11 cellular contexts compared by ENCODE assay signal in the genomic region with DNA sequence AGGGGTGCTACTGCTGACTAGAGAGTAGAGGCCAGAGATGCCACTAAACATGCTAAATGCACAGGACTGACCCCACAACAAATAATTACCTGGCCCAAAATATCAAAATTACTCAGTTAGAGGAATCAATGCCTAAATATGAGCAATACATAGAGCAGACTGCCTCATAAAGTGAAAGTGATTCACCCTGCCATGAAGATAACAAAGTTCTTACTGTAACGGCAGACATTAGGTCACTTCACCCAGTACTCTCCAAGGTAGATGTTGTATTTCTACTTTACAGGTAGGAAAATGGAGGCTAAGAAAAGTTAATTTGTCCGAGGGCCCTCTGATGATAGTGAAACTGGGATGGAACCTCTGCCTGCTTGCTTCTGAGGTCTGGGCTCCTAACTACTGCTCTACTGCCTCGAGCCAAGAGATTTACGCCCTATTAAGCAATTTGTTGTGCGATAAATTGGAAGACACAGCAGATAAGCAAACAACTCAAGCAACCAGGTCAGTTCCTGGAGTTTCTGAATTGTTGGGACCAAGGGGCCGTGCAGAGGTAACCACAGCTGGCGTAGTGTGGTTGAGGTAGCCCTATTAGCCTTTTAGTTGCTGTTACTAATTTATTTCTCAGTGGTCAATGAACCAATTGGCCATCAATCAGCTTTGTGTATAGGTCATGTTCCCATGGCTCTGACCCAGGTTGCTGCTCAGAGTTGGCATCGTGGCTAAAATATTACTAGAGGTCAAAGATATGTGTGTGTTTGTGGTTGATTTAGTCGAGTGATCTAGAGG. TPM values are rescaled to one million over a fixed set of nuclear protein-coding genes. Genes with fewer than 3 reads are reported as not detected.
DNase-seq lines count a peak whose midpoint lies in the region; ATAC-seq and TF ChIP-seq lines count a peak whose summit lies in the region.
"Had no signal": no experiment of that assay in that cellular context is flagged by ENCODE, and none has a peak within 500 bp of the region (broad histone marks: within the 10 kb centered on the region; RNA-seq: fewer than 3 reads in every experiment).

No MANE protein-coding gene starts in this region.

- H3K36me3 Mint-ChIP-seq in WTC11 = no peaks in the 10 kb centered on the region

- POLR2A ChIA-PET in WTC11 (lab: Charles Lee) = no interaction called here

- DNase-seq in SK-N-DZ (ENCODE audit: low spot score) (peak; percentile 8), left lobe of liver (ENCODE audit: low spot score) (peak; percentile 81), mucosa of gallbladder (ENCODE audit: low spot score) (no peak), WTC11 (ENCODE audit: low spot score) (no peak), nucleus accumbens (lab: John Stamatoyannopoulos, UW) (no peak), KBM-7 (no peak)
- DNase-seq: stimulated activated CD4-positive, alpha-beta T cell treated with anti-CD3 and anti-CD28 coated beads, Interleukin-15, amount 100 ng/mL, for 24 hours; tibial artery; WERI-Rb-1 had no signal

- in situ Hi-C loops in KBM-7 (cut with MboI; ENCODE audit: low pct_unique_long_range_greater_than_20kb, low sequenced_read_pairs) = no loop called here

- no peak for TF ChIP-seq CTCF in WTC11 (IDR thresholded peaks at IDR 0.05)

- ATAC-seq in GM18511 (IDR thresholded peaks at IDR 0.05; ENCODE audit: unreplicated experiment) = peak; percentile 68
- peak; percentile 52 for ATAC-seq in HG02588 (IDR thresholded peaks at IDR 0.05; ENCODE audit: unreplicated experiment)
- ATAC-seq in left lobe of liver = peak; percentile 78
- no peak for ATAC-seq in WTC11

- H3K27me3 Mint-ChIP-seq in WTC11 (ENCODE audit: low read depth) = no peaks in the 10 kb centered on the region; the same call in 1 of the 2 replicates

- H3K4me1 Mint-ChIP-seq in WTC11 = no peaks in the 10 kb centered on the region

- CTCF ChIA-PET in WTC11 (lab: Charles Lee) = interaction anchor here (1.4 kb wide), 1 partner anchor 148 kb away, joined by 3 read pairs; no protein-coding TSS in a partner anchor

- no peak overlapping the region for H3K27ac Mint-ChIP-seq in WTC11

- no peak overlapping the region for H3K4me3 Mint-ChIP-seq in WTC11

- H3K9me3 Mint-ChIP-seq in WTC11 = no peaks in the 10 kb centered on the region

TF ChIP-seq in WTC11, 78 proteins besides CTCF, POLR2A, EP300 and RAD21 (continues in another document):
- TF ChIP-seq, protein P1, sequence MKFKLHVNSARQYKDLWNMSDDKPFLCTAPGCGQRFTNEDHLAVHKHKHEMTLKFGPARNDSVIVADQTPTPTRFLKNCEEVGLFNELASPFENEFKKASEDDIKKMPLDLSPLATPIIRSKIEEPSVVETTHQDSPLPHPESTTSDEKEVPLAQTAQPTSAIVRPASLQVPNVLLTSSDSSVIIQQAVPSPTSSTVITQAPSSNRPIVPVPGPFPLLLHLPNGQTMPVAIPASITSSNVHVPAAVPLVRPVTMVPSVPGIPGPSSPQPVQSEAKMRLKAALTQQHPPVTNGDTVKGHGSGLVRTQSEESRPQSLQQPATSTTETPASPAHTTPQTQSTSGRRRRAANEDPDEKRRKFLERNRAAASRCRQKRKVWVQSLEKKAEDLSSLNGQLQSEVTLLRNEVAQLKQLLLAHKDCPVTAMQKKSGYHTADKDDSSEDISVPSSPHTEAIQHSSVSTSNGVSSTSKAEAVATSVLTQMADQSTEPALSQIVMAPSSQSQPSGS (CRISPR knock-in tag; IDR thresholded peaks at IDR 0.05; ENCODE audit: borderline replicate concordance, low read depth) = no peak
- TF ChIP-seq PRRX2 (CRISPR knock-in tag; IDR thresholded peaks at IDR 0.05) (no peak), TCF7 (CRISPR knock-in tag; IDR thresholded peaks at IDR 0.05; ENCODE audit: low read depth) (no peak), NFATC4 (CRISPR knock-in tag; IDR thresholded peaks at IDR 0.05) (no peak), SOX15 (CRISPR knock-in tag; IDR thresholded peaks at IDR 0.05) (no peak), MYBL2 (CRISPR knock-in tag; IDR thresholded peaks at IDR 0.05) (no peak), ZNF423 (CRISPR knock-in tag; IDR thresholded peaks at IDR 0.05) (no peak), IRF2 (CRISPR knock-in tag; IDR thresholded peaks at IDR 0.05; ENCODE audit: borderline replicate concordance, low read depth) (no peak)
- TF ChIP-seq, protein P2, sequence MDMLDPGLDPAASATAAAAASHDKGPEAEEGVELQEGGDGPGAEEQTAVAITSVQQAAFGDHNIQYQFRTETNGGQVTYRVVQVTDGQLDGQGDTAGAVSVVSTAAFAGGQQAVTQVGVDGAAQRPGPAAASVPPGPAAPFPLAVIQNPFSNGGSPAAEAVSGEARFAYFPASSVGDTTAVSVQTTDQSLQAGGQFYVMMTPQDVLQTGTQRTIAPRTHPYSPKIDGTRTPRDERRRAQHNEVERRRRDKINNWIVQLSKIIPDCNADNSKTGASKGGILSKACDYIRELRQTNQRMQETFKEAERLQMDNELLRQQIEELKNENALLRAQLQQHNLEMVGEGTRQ (CRISPR knock-in tag; IDR thresholded peaks at IDR 0.05) = no peak
- TF ChIP-seq, protein P3, sequence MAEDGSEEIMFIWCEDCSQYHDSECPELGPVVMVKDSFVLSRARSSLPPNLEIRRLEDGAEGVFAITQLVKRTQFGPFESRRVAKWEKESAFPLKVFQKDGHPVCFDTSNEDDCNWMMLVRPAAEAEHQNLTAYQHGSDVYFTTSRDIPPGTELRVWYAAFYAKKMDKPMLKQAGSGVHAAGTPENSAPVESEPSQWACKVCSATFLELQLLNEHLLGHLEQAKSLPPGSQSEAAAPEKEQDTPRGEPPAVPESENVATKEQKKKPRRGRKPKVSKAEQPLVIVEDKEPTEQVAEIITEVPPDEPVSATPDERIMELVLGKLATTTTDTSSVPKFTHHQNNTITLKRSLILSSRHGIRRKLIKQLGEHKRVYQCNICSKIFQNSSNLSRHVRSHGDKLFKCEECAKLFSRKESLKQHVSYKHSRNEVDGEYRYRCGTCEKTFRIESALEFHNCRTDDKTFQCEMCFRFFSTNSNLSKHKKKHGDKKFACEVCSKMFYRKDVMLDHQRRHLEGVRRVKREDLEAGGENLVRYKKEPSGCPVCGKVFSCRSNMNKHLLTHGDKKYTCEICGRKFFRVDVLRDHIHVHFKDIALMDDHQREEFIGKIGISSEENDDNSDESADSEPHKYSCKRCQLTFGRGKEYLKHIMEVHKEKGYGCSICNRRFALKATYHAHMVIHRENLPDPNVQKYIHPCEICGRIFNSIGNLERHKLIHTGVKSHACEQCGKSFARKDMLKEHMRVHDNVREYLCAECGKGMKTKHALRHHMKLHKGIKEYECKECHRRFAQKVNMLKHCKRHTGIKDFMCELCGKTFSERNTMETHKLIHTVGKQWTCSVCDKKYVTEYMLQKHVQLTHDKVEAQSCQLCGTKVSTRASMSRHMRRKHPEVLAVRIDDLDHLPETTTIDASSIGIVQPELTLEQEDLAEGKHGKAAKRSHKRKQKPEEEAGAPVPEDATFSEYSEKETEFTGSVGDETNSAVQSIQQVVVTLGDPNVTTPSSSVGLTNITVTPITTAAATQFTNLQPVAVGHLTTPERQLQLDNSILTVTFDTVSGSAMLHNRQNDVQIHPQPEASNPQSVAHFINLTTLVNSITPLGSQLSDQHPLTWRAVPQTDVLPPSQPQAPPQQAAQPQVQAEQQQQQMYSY (CRISPR knock-in tag; IDR thresholded peaks at IDR 0.05) = no peak
- TF ChIP-seq, protein P4, sequence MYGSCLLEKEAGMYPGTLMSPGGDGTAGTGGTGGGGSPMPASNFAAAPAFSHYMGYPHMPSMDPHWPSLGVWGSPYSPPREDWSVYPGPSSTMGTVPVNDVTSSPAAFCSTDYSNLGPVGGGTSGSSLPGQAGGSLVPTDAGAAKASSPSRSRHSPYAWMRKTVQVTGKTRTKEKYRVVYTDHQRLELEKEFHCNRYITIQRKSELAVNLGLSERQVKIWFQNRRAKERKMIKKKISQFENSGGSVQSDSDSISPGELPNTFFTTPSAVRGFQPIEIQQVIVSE (CRISPR knock-in tag; IDR thresholded peaks at IDR 0.05; ENCODE audit: borderline replicate concordance) = no peak
- TF ChIP-seq, protein P5, sequence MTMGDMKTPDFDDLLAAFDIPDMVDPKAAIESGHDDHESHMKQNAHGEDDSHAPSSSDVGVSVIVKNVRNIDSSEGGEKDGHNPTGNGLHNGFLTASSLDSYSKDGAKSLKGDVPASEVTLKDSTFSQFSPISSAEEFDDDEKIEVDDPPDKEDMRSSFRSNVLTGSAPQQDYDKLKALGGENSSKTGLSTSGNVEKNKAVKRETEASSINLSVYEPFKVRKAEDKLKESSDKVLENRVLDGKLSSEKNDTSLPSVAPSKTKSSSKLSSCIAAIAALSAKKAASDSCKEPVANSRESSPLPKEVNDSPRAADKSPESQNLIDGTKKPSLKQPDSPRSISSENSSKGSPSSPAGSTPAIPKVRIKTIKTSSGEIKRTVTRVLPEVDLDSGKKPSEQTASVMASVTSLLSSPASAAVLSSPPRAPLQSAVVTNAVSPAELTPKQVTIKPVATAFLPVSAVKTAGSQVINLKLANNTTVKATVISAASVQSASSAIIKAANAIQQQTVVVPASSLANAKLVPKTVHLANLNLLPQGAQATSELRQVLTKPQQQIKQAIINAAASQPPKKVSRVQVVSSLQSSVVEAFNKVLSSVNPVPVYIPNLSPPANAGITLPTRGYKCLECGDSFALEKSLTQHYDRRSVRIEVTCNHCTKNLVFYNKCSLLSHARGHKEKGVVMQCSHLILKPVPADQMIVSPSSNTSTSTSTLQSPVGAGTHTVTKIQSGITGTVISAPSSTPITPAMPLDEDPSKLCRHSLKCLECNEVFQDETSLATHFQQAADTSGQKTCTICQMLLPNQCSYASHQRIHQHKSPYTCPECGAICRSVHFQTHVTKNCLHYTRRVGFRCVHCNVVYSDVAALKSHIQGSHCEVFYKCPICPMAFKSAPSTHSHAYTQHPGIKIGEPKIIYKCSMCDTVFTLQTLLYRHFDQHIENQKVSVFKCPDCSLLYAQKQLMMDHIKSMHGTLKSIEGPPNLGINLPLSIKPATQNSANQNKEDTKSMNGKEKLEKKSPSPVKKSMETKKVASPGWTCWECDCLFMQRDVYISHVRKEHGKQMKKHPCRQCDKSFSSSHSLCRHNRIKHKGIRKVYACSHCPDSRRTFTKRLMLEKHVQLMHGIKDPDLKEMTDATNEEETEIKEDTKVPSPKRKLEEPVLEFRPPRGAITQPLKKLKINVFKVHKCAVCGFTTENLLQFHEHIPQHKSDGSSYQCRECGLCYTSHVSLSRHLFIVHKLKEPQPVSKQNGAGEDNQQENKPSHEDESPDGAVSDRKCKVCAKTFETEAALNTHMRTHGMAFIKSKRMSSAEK (CRISPR knock-in tag; IDR thresholded peaks at IDR 0.05; ENCODE audit: borderline replicate concordance) = no peak

RNA-seq across cellular contexts. Expression of a gene that starts 4.8 kb away (rescaled TPM):
- not detected in 2 replicates for polyA plus RNA-seq in SK-N-DZ (2014; cell fraction: cytosol; rRNA removed)
- polyA plus RNA-seq in SK-N-DZ (2014; cell fraction: nucleus; rRNA removed) = not detected in 2 replicates
- total RNA-seq in left lobe of liver = 0.30 TPM
- total RNA-seq in mucosa of gallbladder = 2.0 TPM
- total RNA-seq in WTC11 (2021) = not detected in 3 replicates

RNA-seq across cellular contexts. Expression of a gene that starts 43.0 kb away (rescaled TPM):
- not detected in 2 replicates for polyA plus RNA-seq in SK-N-DZ (2014; cell fraction: cytosol; rRNA removed)
- polyA plus RNA-seq in SK-N-DZ (2014; cell fraction: nucleus; rRNA removed) = 0.13 TPM in 1 of 2 replicates, not detected in the other
- total RNA-seq in left lobe of liver (68.5 TPM), mucosa of gallbladder (0.23 TPM), WTC11 (2021) (0.02 to 0.77 TPM (median 0.02 TPM) in 3 replicates)

Comparison
In these comparisons a context has a peak if more than half of its experiments do, and no peak if none do; other contexts are left out.
1. DNase-seq: peak in SK-N-DZ (single experiment) and left lobe of liver (single experiment); none in mucosa of gallbladder (single experiment), WTC11 (single experiment), nucleus accumbens (0 of 56) and KBM-7 (single experiment).
2. RNA of a gene that starts 43.0 kb away (total RNA-seq): 68.5 TPM in left lobe of liver (single experiment); 0.02 to 0.77 TPM in WTC11 and 0.23 TPM in mucosa of gallbladder (single experiment); every median in the first group is over 10 times any median in the second.